In genomic region chr11:66891849-66892660, GRCh38 we compare ENCODE assay signal across 8 cellular contexts. TPM values are rescaled to one million over a fixed set of nuclear protein-coding genes. Genes with fewer than 3 reads are reported as not detected.
DNase-seq lines count a peak whose midpoint lies in the region; ATAC-seq and TF ChIP-seq lines count a peak whose summit lies in the region.

No MANE protein-coding gene starts in this region.

- no peaks in the 10 kb centered on the region for H3K27me3 ChIP-seq in esophagus squamous epithelium

- peak overlapping the region; percentile 72 to 82 (median 80) for H3K27ac ChIP-seq in esophagus squamous epithelium

- 23 to 45% methylated on average over 14 of the region's 14 CpGs for WGBS in esophagus squamous epithelium, 2 donors

- peaks cover 5 to 56% (median 17%) of the 10 kb centered on the region in 3 donors for H3K4me1 ChIP-seq in esophagus squamous epithelium

- ATAC-seq in GM21423 (IDR thresholded peaks at IDR 0.05; ENCODE audit: unreplicated experiment) = peak; percentile 80

- TF ChIP-seq CTCF in esophagus squamous epithelium (IDR thresholded peaks at IDR 0.05) = peak in 1 of 6 experiments; percentile 8

- no peaks in the 10 kb centered on the region for H3K9me3 ChIP-seq in esophagus squamous epithelium

- no peak overlapping the region for H3K4me3 ChIP-seq in esophagus squamous epithelium

- H3K36me3 ChIP-seq in esophagus squamous epithelium = no peaks in the 10 kb centered on the region

- intact Hi-C loops in esophagus squamous epithelium (cut with DNase I) = no loop called here

- DNase-seq in EL = peak; percentile 97
- DNase-seq in HS-5 (ENCODE audit: low read depth) = peak; percentile 93
- peak; percentile 30 for DNase-seq in activated CD4-positive, CD25-positive, alpha-beta regulatory T cell treated with anti-CD3 and anti-CD28 coated beads, Interleukin-2, amount 50 U/mL, for 16 hours (ENCODE audit: low read depth, low spot score)
- DNase-seq in esophagus squamous epithelium (lab: John Stamatoyannopoulos, UW) = no peak
- DNase-seq in stimulated activated CD4-positive, alpha-beta T cell treated with anti-CD3 and anti-CD28 coated beads, Interleukin-15, amount 100 ng/mL, for 48 hours (ENCODE audit: low read depth in 2 of 2) = peak; percentile 66 to 71
- no peak for DNase-seq in NCI-H748 treated with DMSO at 0.1 percent for 48 hours (lab: John Stamatoyannopoulos, UW)
- no peak for DNase-seq in NCI-H1048 (lab: John Stamatoyannopoulos, UW)

- peak in 1 of 4 donors; percentile 16 for TF ChIP-seq POLR2A in esophagus squamous epithelium (IDR thresholded peaks at IDR 0.05)

RNA-seq across cellular contexts. Expression of gene LRFN4, which starts 35.2 kb away (rescaled TPM):
- total RNA-seq in esophagus squamous epithelium = 10 to 100 TPM in 1 of 4 donors, 1 to 10 TPM in 3; 6.7 to 13.5 (median 7.2) TPM

RNA-seq across cellular contexts. Expression of gene RCE1, which starts 48.8 kb away (rescaled TPM):
- 10 to 100 TPM in 3 of 4 donors, 1 to 10 TPM in 1; 8.9 to 29.7 (median 21.8) TPM for total RNA-seq in esophagus squamous epithelium

Comparison
In these comparisons a context has a peak if more than half of its experiments do, and no peak if none do; other contexts are left out.
1. DNase-seq: peak in EL (single experiment), HS-5 (single experiment), activated CD4-positive, CD25-positive, alpha-beta regulatory T cell treated with anti-CD3 and anti-CD28 coated beads, Interleukin-2, amount 50 U/mL, for 16 hours (single experiment) and stimulated activated CD4-positive, alpha-beta T cell treated with anti-CD3 and anti-CD28 coated beads, Interleukin-15, amount 100 ng/mL, for 48 hours (2 of 2); none in esophagus squamous epithelium (single experiment), NCI-H748 treated with DMSO at 0.1 percent for 48 hours (single experiment) and NCI-H1048 (single experiment).